14 cellular contexts compared by ENCODE assay signal in genomic region chr2:135792401-135793152, GRCh38. TPM values are rescaled to one million over a fixed set of nuclear protein-coding genes. Genes with fewer than 3 reads are reported as not detected.
DNase-seq lines count a peak whose midpoint lies in the region; ATAC-seq lines count a peak whose summit lies in the region.
"Had no signal": no experiment of that assay in that cellular context is flagged by ENCODE, and none has a peak within 500 bp of the region (broad histone marks: within the 10 kb centered on the region; RNA-seq: fewer than 3 reads in every experiment).

No MANE protein-coding gene starts in this region.

- H2BK5ac ChIP-seq in neuronal stem cell (ENCODE audit: low read length) = no peak overlapping the region

- H3K4me2 ChIP-seq in neuronal stem cell (ENCODE audit: insufficient read depth, low read length, poor library complexity, severe bottlenecking) = no peak overlapping the region

- H3K14ac ChIP-seq in neuronal stem cell (ENCODE audit: low read length) = no peak overlapping the region

- ATAC-seq in GM18858 (IDR thresholded peaks at IDR 0.05; ENCODE audit: unreplicated experiment) = peak; percentile 41
- peak; percentile 30 for ATAC-seq in HG02798 (IDR thresholded peaks at IDR 0.05; ENCODE audit: poor library complexity, unreplicated experiment)
- ATAC-seq in HG03025 (IDR thresholded peaks at IDR 0.05; ENCODE audit: low FRiP score, unreplicated experiment) = no peak
- ATAC-seq: psoas muscle had no signal

- DNase-seq in activated T-helper 1 cell treated with anti-CD3 and anti-CD28 coated beads, Interleukin-12 subunit alpha, Interleukin-12 subunit beta, Interleukin-2, Interleukin-4 antibody, amounts not matched to agents 30 ng/mL and 10 ng/mL and 1 ng/mL, durations not matched to agents 14 hours and 24 hours and 36 hours (ENCODE audit: low spot score) = no peak
- DNase-seq in neuronal stem cell (ENCODE audit: low spot score) (no peak), T1000 (lab: John Stamatoyannopoulos, UW) (no peak), superior temporal gyrus (ENCODE audit: extremely low spot score) (no peak)
- DNase-seq: Caco-2, mammary epithelial cell, NCI-H1417, NCI-H524 treated with DMSO at 0.1 percent for 48 hours, psoas muscle, testis had no signal

- H3K4me1 ChIP-seq in neuronal stem cell (ENCODE audit: control insufficient read depth in 2 of 2, insufficient read depth in 1 of 2, low read depth in 1 of 2, low read length in 2 of 2) = no peaks in the 10 kb centered on the region
- H3K4me1 ChIP-seq: Caco-2, psoas muscle, SJCRH30, testis had no signal

- peaks cover 0 to 2% of the 10 kb centered on the region in 2 donors for H3K36me3 ChIP-seq in neuronal stem cell (replicated peaks in 1 of 2; ENCODE audit: control insufficient read depth in 2 of 2, insufficient read depth in 2 of 2, low read length in 2 of 2)

- no peak overlapping the region for H4K8ac ChIP-seq in neuronal stem cell (ENCODE audit: low read depth, low read length)

- intact Hi-C loops in activated T-helper 1 cell treated with anti-CD3 and anti-CD28 coated beads, Interleukin-12 subunit alpha, Interleukin-12 subunit beta, Interleukin-2, Interleukin-4 antibody, amounts not matched to agents 30 ng/mL and 10 ng/mL and 1 ng/mL, durations not matched to agents 14 hours and 24 hours and 36 hours (cut with micrococcal nuclease) = no loop called here

- H2BK15ac ChIP-seq in neuronal stem cell (ENCODE audit: low read length) = no peak overlapping the region

- peaks cover 33% of the 10 kb centered on the region for H3K4me1 Mint-ChIP-seq in activated T-helper 1 cell treated with anti-CD3 and anti-CD28 coated beads, Interleukin-12 subunit alpha, Interleukin-12 subunit beta, Interleukin-2, Interleukin-4 antibody, amounts not matched to agents 30 ng/mL and 10 ng/mL and 1 ng/mL, durations not matched to agents 14 hours and 24 hours and 36 hours (ENCODE audit: low read depth)

- H4K91ac ChIP-seq in neuronal stem cell (ENCODE audit: low read depth, low read length, poor library complexity) = no peak overlapping the region

- H2AFZ ChIP-seq in neuronal stem cell (ENCODE audit: low read length) = peak overlapping the region; percentile 5

- H3K9me3 ChIP-seq in neuronal stem cell (replicated peaks in 1 of 2; ENCODE audit: control insufficient read depth in 2 of 2, insufficient read depth in 1 of 2, low read depth in 1 of 2, low read length in 2 of 2) = peaks cover 0 to 2% of the 10 kb centered on the region in 2 donors
- H3K9me3 ChIP-seq: Caco-2, psoas muscle, SJCRH30, testis had no signal

- no peaks in the 10 kb centered on the region for H3K9me3 Mint-ChIP-seq in activated T-helper 1 cell treated with anti-CD3 and anti-CD28 coated beads, Interleukin-12 subunit alpha, Interleukin-12 subunit beta, Interleukin-2, Interleukin-4 antibody, amounts not matched to agents 30 ng/mL and 10 ng/mL and 1 ng/mL, durations not matched to agents 14 hours and 24 hours and 36 hours

- H2BK120ac ChIP-seq in neuronal stem cell (ENCODE audit: low read depth, low read length) = no peak overlapping the region

- no peak overlapping the region for H3K23ac ChIP-seq in neuronal stem cell (ENCODE audit: low read depth, low read length, poor library complexity)

- no peaks in the 10 kb centered on the region for H3K79me1 ChIP-seq in neuronal stem cell (ENCODE audit: low read depth, low read length)

- H3K27ac ChIP-seq in neuronal stem cell (replicated peaks; ENCODE audit: low read length) = no peak overlapping the region
- H3K27ac ChIP-seq: psoas muscle, SJCRH30, testis had no signal

- no peak overlapping the region for H2AK5ac ChIP-seq in neuronal stem cell (ENCODE audit: low read depth, low read length)

- no peak overlapping the region for H3K18ac ChIP-seq in neuronal stem cell (ENCODE audit: low read length)

- WGBS in neuronal stem cell (ENCODE audit: extremely low coverage in 2 of 2, insufficient read length in 2 of 2, insufficient replicate concordance in 1 of 2), 2 donors = no CpG with 5 or more reads among the region's 7 CpGs

- H3K4me3 ChIP-seq in neuronal stem cell (ENCODE audit: low read length in 2 of 2) = no peak overlapping the region
- H3K4me3 ChIP-seq: psoas muscle, SJCRH30, testis had no signal

- no peak overlapping the region for H3K9ac ChIP-seq in neuronal stem cell (ENCODE audit: low read depth, low read length, poor library complexity)

- no peaks in the 10 kb centered on the region for H3K36me3 Mint-ChIP-seq in activated T-helper 1 cell treated with anti-CD3 and anti-CD28 coated beads, Interleukin-12 subunit alpha, Interleukin-12 subunit beta, Interleukin-2, Interleukin-4 antibody, amounts not matched to agents 30 ng/mL and 10 ng/mL and 1 ng/mL, durations not matched to agents 14 hours and 24 hours and 36 hours (ENCODE audit: low read depth)

- H3K4me3 Mint-ChIP-seq in activated T-helper 1 cell treated with anti-CD3 and anti-CD28 coated beads, Interleukin-12 subunit alpha, Interleukin-12 subunit beta, Interleukin-2, Interleukin-4 antibody, amounts not matched to agents 30 ng/mL and 10 ng/mL and 1 ng/mL, durations not matched to agents 14 hours and 24 hours and 36 hours = no peak overlapping the region

- H3K27me3 ChIP-seq in neuronal stem cell (ENCODE audit: control insufficient read depth in 3 of 3, insufficient read depth in 3 of 3, low read depth in 1 of 3, low read length in 3 of 3) = no peaks in the 10 kb centered on the region
- H3K27me3 ChIP-seq: SJCRH30, testis had no signal

- no peak overlapping the region for H2BK12ac ChIP-seq in neuronal stem cell (ENCODE audit: low read length)

- peak overlapping the region; percentile 20 for H3K27ac Mint-ChIP-seq in activated T-helper 1 cell treated with anti-CD3 and anti-CD28 coated beads, Interleukin-12 subunit alpha, Interleukin-12 subunit beta, Interleukin-2, Interleukin-4 antibody, amounts not matched to agents 30 ng/mL and 10 ng/mL and 1 ng/mL, durations not matched to agents 14 hours and 24 hours and 36 hours

- no peaks in the 10 kb centered on the region for H3K27me3 Mint-ChIP-seq in activated T-helper 1 cell treated with anti-CD3 and anti-CD28 coated beads, Interleukin-12 subunit alpha, Interleukin-12 subunit beta, Interleukin-2, Interleukin-4 antibody, amounts not matched to agents 30 ng/mL and 10 ng/mL and 1 ng/mL, durations not matched to agents 14 hours and 24 hours and 36 hours (ENCODE audit: insufficient read depth)

- H3K4ac ChIP-seq in neuronal stem cell (ENCODE audit: low read length) = no peak overlapping the region

RNA-seq across cellular contexts. Expression of gene LCT, which starts 44.4 kb away (rescaled TPM):
- 0.41 and 0.42 TPM in 2 replicates for total RNA-seq in activated T-helper 1 cell treated with anti-CD3 and anti-CD28 coated beads, Interleukin-12 subunit alpha, Interleukin-12 subunit beta, Interleukin-2, Interleukin-4 antibody, amounts not matched to agents 30 ng/mL and 10 ng/mL and 1 ng/mL, durations not matched to agents 14 hours and 24 hours and 36 hours
- polyA plus RNA-seq in neuronal stem cell (2013, experiment 1 of 2) = not detected
- not detected for polyA plus RNA-seq in neuronal stem cell (2013, experiment 2 of 2)
- total RNA-seq: mammary epithelial cell, SJCRH30 had no signal

RNA-seq across cellular contexts. Expression of gene UBXN4, which starts 50.9 kb away (rescaled TPM):
- 115 and 121 TPM in 2 replicates for total RNA-seq in activated T-helper 1 cell treated with anti-CD3 and anti-CD28 coated beads, Interleukin-12 subunit alpha, Interleukin-12 subunit beta, Interleukin-2, Interleukin-4 antibody, amounts not matched to agents 30 ng/mL and 10 ng/mL and 1 ng/mL, durations not matched to agents 14 hours and 24 hours and 36 hours
- polyA plus RNA-seq in neuronal stem cell (2013, experiment 1 of 2) = 60.4 TPM
- polyA plus RNA-seq in neuronal stem cell (2013, experiment 2 of 2) = 61.9 TPM
